Comparison of ENCODE assay signal across 15 cellular contexts in genomic region chr9:89579741-89580395, GRCh38. TPM values are rescaled to one million over a fixed set of nuclear protein-coding genes. Genes with fewer than 3 reads are reported as not detected.
A peak's percentile ranks its signal among the peaks of the same experiment; 100 is the strongest.
DNase-seq lines count a peak whose midpoint lies in the region; ATAC-seq, FAIRE-seq and TF ChIP-seq lines count a peak whose summit lies in the region.
"Had no signal": no experiment of that assay in that cellular context is flagged by ENCODE, and none has a peak within 500 bp of the region (broad histone marks: within the 10 kb centered on the region; RNA-seq: fewer than 3 reads in every experiment).

No MANE protein-coding gene starts in this region.

- CTCF ChIA-PET in HepG2 (lab: Yijun Ruan, JAX; ENCODE audit: low intra/inter-chr PET ratio, low total read pairs) (no interaction called here), Caco-2 (lab: Charles Lee) (no interaction called here)

- no peak for ATAC-seq in HepG2
- no peak for ATAC-seq in gastrocnemius medialis

- TF ChIP-seq RAD21 in HepG2 (CRISPR knock-in tag; IDR thresholded peaks at IDR 0.05): no peak

- no peak overlapping the region for H3K9ac ChIP-seq in HepG2 (ENCODE audit: insufficient read depth, low read depth, low read length)

- H3K79me2 ChIP-seq in HepG2 (ENCODE audit: insufficient read depth, low read length): no peaks in the 10 kb centered on the region

- WGBS in HepG2 (ENCODE audit: low lambda C conversion rate): 31% methylated on average over 8 of the region's 12 CpGs

- H4K20me1 ChIP-seq in HepG2 (ENCODE audit: insufficient read depth, low read length): no peaks in the 10 kb centered on the region

- H3K9me3 Mint-ChIP-seq in T-helper 1 cell treated with Interleukin-12 subunit alpha and Interleukin-12 subunit beta and Interleukin-4 antibody, amounts not matched to agents 30 μg/mL and 1 μg/mL, for 36 hours: peaks cover 7% of the 10 kb centered on the region
- peaks cover 13% of the 10 kb centered on the region for H3K9me3 Mint-ChIP-seq in Caco-2 (ENCODE audit: unreplicated experiment)

- no peaks in the 10 kb centered on the region for H3K36me3 ChIP-seq in HepG2 (replicated peaks in 1 of 2; ENCODE audit: control insufficient read depth in 1 of 2, insufficient read depth in 2 of 2, low read length in 2 of 2)
- no peaks in the 10 kb centered on the region for H3K36me3 ChIP-seq in gastrocnemius medialis
- no peaks in the 10 kb centered on the region for H3K36me3 ChIP-seq in Caco-2 (ENCODE audit: control insufficient read depth, insufficient read depth, low read length)
- H3K36me3 ChIP-seq: breast epithelium, right lobe of liver had no signal

- H3K4me1 ChIP-seq in HepG2 (ENCODE audit: insufficient read depth, low read length) (no peaks in the 10 kb centered on the region), gastrocnemius medialis (no peaks in the 10 kb centered on the region), Caco-2 (no peaks in the 10 kb centered on the region)
- H3K4me1 ChIP-seq: breast epithelium, right lobe of liver had no signal

- in situ Hi-C loops in HepG2 (cut with HindIII; ENCODE audit: extremely low pct_ligation_motif_present, low pct_unique_long_range_greater_than_20kb): no loop called here
- in situ Hi-C loops in gastrocnemius medialis (cut with MboI; ENCODE audit: low sequenced_read_pairs in 4 of 4): loop anchor here in 2 of 4 donors (10.0 kb wide), 2 partner anchors 1285 to 1295 kb away; no protein-coding TSS in a partner anchor

- no peak for FAIRE-seq in HepG2 (lab: Jason Lieb, UNC)
- FAIRE-seq: endometrium had no signal

- TF ChIP-seq EP300 in HepG2 (IDR thresholded peaks at IDR 0.05; ENCODE audit: low read depth in 2 of 2, low read length in 2 of 2) (no peak), HepG2 (CRISPR knock-in tag; IDR thresholded peaks at IDR 0.05; ENCODE audit: borderline replicate concordance) (no peak)

- H2AFZ ChIP-seq in HepG2 (ENCODE audit: low read length): no peak overlapping the region

- H3K27ac ChIP-seq in HepG2 (ENCODE audit: extremely low read length, insufficient read depth, low read length): no peak overlapping the region
- no peak overlapping the region for H3K27ac ChIP-seq in gastrocnemius medialis
- H3K27ac ChIP-seq: breast epithelium, right lobe of liver had no signal

- TF ChIP-seq POLR2A in HepG2 (IDR thresholded peaks at IDR 0.05; ENCODE audit: insufficient read depth in 1 of 2, low read depth in 2 of 2, low read length in 2 of 2): no peak
- TF ChIP-seq POLR2A in gastrocnemius medialis (IDR thresholded peaks at IDR 0.05): no peak

- H3K27me3 Mint-ChIP-seq in T-helper 1 cell treated with Interleukin-12 subunit alpha and Interleukin-12 subunit beta and Interleukin-4 antibody, amounts not matched to agents 30 μg/mL and 1 μg/mL, for 36 hours (ENCODE audit: low read depth): peaks cover 83% of the 10 kb centered on the region
- no peaks in the 10 kb centered on the region for H3K27me3 Mint-ChIP-seq in Caco-2 (ENCODE audit: insufficient read depth, unreplicated experiment)

- H3K4me3 ChIP-seq in GM12865 (ENCODE audit: low read depth, low read length) (no peak overlapping the region), HepG2 (replicated peaks in 1 of 3; ENCODE audit: insufficient read depth in 1 of 3, low read depth in 2 of 3, low read length in 3 of 3) (no peak overlapping the region), gastrocnemius medialis (no peak overlapping the region), Caco-2 (ENCODE audit: low read depth, low read length) (no peak overlapping the region)
- H3K4me3 ChIP-seq: breast epithelium, right lobe of liver had no signal

- POLR2A ChIA-PET in HepG2 (lab: Yijun Ruan, JAX): no interaction called here
- POLR2A ChIA-PET in Caco-2 (lab: Charles Lee): no interaction called here

- H3K27me3 ChIP-seq in HepG2 (ENCODE audit: control insufficient read depth in 1 of 2, insufficient read depth in 2 of 2, low read length in 2 of 2) (peaks cover 2 to 6% of the 10 kb centered on the region in 2 experiments; a peak in 2 of 5 replicates), gastrocnemius medialis (peaks cover 0 to 7% (median 6%) of the 10 kb centered on the region in 3 donors), Caco-2 (replicated peaks; ENCODE audit: control insufficient read depth, insufficient read depth, low read length) (no peaks in the 10 kb centered on the region)
- H3K27me3 ChIP-seq: breast epithelium, right lobe of liver had no signal

- H3K4me2 ChIP-seq in HepG2 (ENCODE audit: low read depth, low read length): no peak overlapping the region

- H3K9me3 ChIP-seq in HepG2 (ENCODE audit: low read length): peaks cover 10% of the 10 kb centered on the region; the same call in 1 of the 2 replicates
- peaks cover 0 to 5% (median 0%) of the 10 kb centered on the region in 3 donors for H3K9me3 ChIP-seq in gastrocnemius medialis
- H3K9me3 ChIP-seq in Caco-2: no peaks in the 10 kb centered on the region
- H3K9me3 ChIP-seq: right lobe of liver had no signal

- no peak overlapping the region for H3K4me3 Mint-ChIP-seq in T-helper 1 cell treated with Interleukin-12 subunit alpha and Interleukin-12 subunit beta and Interleukin-4 antibody, amounts not matched to agents 30 μg/mL and 1 μg/mL, for 36 hours
- no peak overlapping the region for H3K4me3 Mint-ChIP-seq in Caco-2 (ENCODE audit: unreplicated experiment)
- H3K4me3 Mint-ChIP-seq: nephron had no signal

- peaks cover 1% of the 10 kb centered on the region for H3K36me3 Mint-ChIP-seq in T-helper 1 cell treated with Interleukin-12 subunit alpha and Interleukin-12 subunit beta and Interleukin-4 antibody, amounts not matched to agents 30 μg/mL and 1 μg/mL, for 36 hours (ENCODE audit: low read depth)
- H3K36me3 Mint-ChIP-seq in Caco-2 (ENCODE audit: insufficient read depth, unreplicated experiment): no peaks in the 10 kb centered on the region

- H3K27ac Mint-ChIP-seq in T-helper 1 cell treated with Interleukin-12 subunit alpha and Interleukin-12 subunit beta and Interleukin-4 antibody, amounts not matched to agents 30 μg/mL and 1 μg/mL, for 36 hours: peak overlapping the region; percentile 56
- H3K27ac Mint-ChIP-seq in Caco-2 (ENCODE audit: unreplicated experiment): no peak overlapping the region
- H3K27ac Mint-ChIP-seq: nephron had no signal

- TF ChIP-seq CTCF in GM12865 (IDR thresholded peaks at IDR 0.05; ENCODE audit: insufficient read depth, low read depth, low read length, missing control alignments) (no peak), HepG2 (CRISPR knock-in tag; IDR thresholded peaks at IDR 0.05) (no peak), gastrocnemius medialis (IDR thresholded peaks at IDR 0.05 in 4 of 5, conservative IDR thresholded peaks at IDR 0.05 in 1 of 5) (no peak), Caco-2 (IDR thresholded peaks at IDR 0.05; ENCODE audit: insufficient read depth in 1 of 2, low read depth in 1 of 2, low read length in 1 of 2, severe bottlenecking in 1 of 2, unreplicated experiment in 1 of 2) (no peak)

- H3K4me1 Mint-ChIP-seq in T-helper 1 cell treated with Interleukin-12 subunit alpha and Interleukin-12 subunit beta and Interleukin-4 antibody, amounts not matched to agents 30 μg/mL and 1 μg/mL, for 36 hours (ENCODE audit: low read depth): peaks cover 16% of the 10 kb centered on the region
- H3K4me1 Mint-ChIP-seq in Caco-2 (ENCODE audit: low read depth, unreplicated experiment): no peaks in the 10 kb centered on the region
- H3K4me1 Mint-ChIP-seq: nephron had no signal

- intact Hi-C loops in HepG2 (cut with micrococcal nuclease; ENCODE audit: unreplicated experiment) (no loop called here), gastrocnemius medialis (cut with DNase I; ENCODE audit: low total_unique reads) (loop anchor here (5.0 kb wide), 1 partner anchor 1292 kb away; no protein-coding TSS in a partner anchor), Caco-2 (cut with micrococcal nuclease; ENCODE audit: unreplicated experiment) (no loop called here)

- DNase-seq in CD1c-positive myeloid dendritic cell (ENCODE audit: extremely low spot score) (peak; percentile 11), GM12865 (ENCODE audit: low read depth) (peak; percentile 19), HepG2 (ENCODE audit: low spot score) (no peak), NCI-H1092 treated with DMSO at 0.1 percent for 48 hours (lab: John Stamatoyannopoulos, UW) (no peak), gastrocnemius medialis (no peak), medulla oblongata (ENCODE audit: extremely low spot score) (no peak), Caco-2 (no peak)
- DNase-seq: COR-L47, NCI-H1105 treated with DMSO at 0.1 percent for 48 hours, NCI-H510A had no signal

- BruUV-seq in HepG2 (replicated peaks; lab: Mats Ljungman, UMichigan) (no TSS peak), Caco-2 (replicated peaks; lab: Mats Ljungman, UMichigan) (no TSS peak)

RNA-seq across cellular contexts. Expression of gene GADD45G, which starts 24.9 kb away (rescaled TPM):
- total RNA-seq in HepG2 (2016; rRNA removed; fragmentation: Illumina TruSeq; extraction: Trizol) (not detected in 2 replicates), gastrocnemius medialis (100 to 1,000 TPM in 3 of 4 donors, 10 to 100 TPM in 1; 84.6 to 154 (median 117) TPM), Caco-2 (2022) (3.7 and 5.4 TPM in 2 replicates)
- total RNA-seq in HepG2 (2016; cell fraction: cytosol; rRNA removed; fragmentation: Illumina TruSeq; extraction: Trizol; ENCODE audit: low read depth): not detected in 2 replicates
- not detected in 2 replicates for total RNA-seq in HepG2 (2016; cell fraction: insoluble cytoplasmic fraction; rRNA removed; fragmentation: Illumina TruSeq; extraction: Trizol)
- total RNA-seq in HepG2 (2016; cell fraction: membrane; rRNA removed; fragmentation: Illumina TruSeq; extraction: Trizol): not detected in 2 replicates
- total RNA-seq in HepG2 (2016; cell fraction: nucleus; rRNA removed; fragmentation: Illumina TruSeq; extraction: Trizol): not detected in 2 replicates
- polyA plus RNA-seq in HepG2 (2011; rRNA removed): not detected in 2 replicates
- not detected in 2 replicates for polyA plus RNA-seq in HepG2 (2011; cell fraction: cytosol; rRNA removed)
- not detected in 2 replicates for polyA plus RNA-seq in HepG2 (2011; cell fraction: nucleus; rRNA removed)
- not detected in 2 replicates for polyA plus RNA-seq in HepG2 (2012)
- not detected in 2 replicates for polyA plus RNA-seq in HepG2 (2016; cell fraction: cytosol; fragmentation: Illumina TruSeq; extraction: Trizol; ENCODE audit: low read depth)
- not detected in 2 replicates for polyA plus RNA-seq in HepG2 (2016; cell fraction: insoluble cytoplasmic fraction; fragmentation: Illumina TruSeq; extraction: Trizol; ENCODE audit: low read depth)
- polyA plus RNA-seq in HepG2 (2016; cell fraction: membrane; fragmentation: Illumina TruSeq; extraction: Trizol; ENCODE audit: low read depth): not detected in 2 replicates
- not detected in 2 replicates for polyA plus RNA-seq in HepG2 (2016; cell fraction: nucleus; fragmentation: Illumina TruSeq; extraction: Trizol; ENCODE audit: insufficient read depth, low read depth)
- not detected in 2 replicates for polyA minus RNA-seq in HepG2 (2011; rRNA and poly(A)+ RNA removed; ENCODE audit: low replicate concordance)
- not detected in 2 replicates for polyA minus RNA-seq in HepG2 (2011; cell fraction: cytosol; rRNA and poly(A)+ RNA removed)
- not detected in 2 replicates for polyA minus RNA-seq in HepG2 (2011; cell fraction: nucleus; rRNA and poly(A)+ RNA removed)

Comparison
In these comparisons a context has a peak if more than half of its experiments do, and no peak if none do; other contexts are left out.
1. DNase-seq: peak in CD1c-positive myeloid dendritic cell (single experiment) and GM12865 (single experiment); none in HepG2 (single experiment), NCI-H1092 treated with DMSO at 0.1 percent for 48 hours (single experiment), gastrocnemius medialis (0 of 2), medulla oblongata (single experiment) and Caco-2 (0 of 2).
2. RNA of gene GADD45G, which starts 24.9 kb away (total RNA-seq): 84.6 to 154 TPM in gastrocnemius medialis; 3.7 to 5.4 TPM in Caco-2 and not detected in HepG2; every median in the first group is over 10 times any median in the second.